Comparison of ENCODE assay signal across 1 cellular context in the genomic region with DNA sequence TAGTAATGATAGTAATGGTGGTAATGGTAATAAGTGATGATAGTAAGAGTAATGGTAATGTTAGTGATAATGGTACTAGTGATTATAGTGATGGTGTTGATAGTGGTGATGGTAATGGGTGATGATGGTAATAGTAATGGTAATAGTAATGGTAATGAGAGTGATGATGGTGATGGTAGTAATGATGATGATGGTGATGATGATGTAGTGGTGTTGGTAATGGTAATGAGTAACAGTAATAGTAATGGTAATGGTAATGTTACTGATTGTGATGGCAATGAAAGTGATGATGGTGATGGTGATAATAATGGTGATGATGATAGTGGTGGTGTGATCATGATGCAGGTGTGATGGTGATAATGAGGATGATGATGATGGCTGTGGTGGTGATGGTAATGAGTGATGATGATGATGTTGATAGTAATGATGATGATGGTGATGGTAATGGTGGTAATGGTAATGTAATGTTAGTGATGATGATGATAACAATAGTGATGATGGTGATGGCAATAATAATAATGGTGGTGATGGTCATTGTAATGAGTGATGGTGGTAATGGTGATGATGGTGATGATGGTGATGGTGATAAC.
TF ChIP-seq lines count a peak whose summit lies in the region.

No MANE protein-coding gene starts in this region.

TF ChIP-seq in HEK293, 187 proteins besides CTCF, POLR2A, EP300 and RAD21 (continued from another document):
- TF ChIP-seq, protein P1, sequence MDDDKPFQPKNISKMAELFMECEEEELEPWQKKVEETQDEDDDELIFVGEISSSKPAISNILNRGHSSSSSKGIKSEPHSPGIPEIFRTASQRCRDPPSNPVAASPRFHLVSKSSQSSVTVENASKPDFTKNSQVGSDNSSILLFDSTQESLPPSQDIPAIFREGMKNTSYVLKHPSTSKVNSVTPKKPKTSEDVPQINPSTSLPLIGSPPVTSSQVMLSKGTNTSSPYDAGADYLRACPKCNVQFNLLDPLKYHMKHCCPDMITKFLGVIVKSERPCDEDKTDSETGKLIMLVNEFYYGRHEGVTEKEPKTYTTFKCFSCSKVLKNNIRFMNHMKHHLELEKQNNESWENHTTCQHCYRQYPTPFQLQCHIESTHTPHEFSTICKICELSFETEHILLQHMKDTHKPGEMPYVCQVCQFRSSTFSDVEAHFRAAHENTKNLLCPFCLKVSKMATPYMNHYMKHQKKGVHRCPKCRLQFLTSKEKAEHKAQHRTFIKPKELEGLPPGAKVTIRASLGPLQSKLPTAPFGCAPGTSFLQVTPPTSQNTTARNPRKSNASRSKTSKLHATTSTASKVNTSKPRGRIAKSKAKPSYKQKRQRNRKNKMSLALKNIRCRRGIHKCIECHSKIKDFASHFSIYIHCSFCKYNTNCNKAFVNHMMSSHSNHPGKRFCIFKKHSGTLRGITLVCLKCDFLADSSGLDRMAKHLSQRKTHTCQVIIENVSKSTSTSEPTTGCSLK (tag by site-specific recombination; IDR thresholded peaks at IDR 0.05), result peak; percentile 66; the same call in 1 of the 2 replicates
